Comparison of ENCODE assay signal across 9 cellular contexts in genomic region chr17:1000597-1001490, GRCh38. TPM values are rescaled to one million over a fixed set of nuclear protein-coding genes. Genes with fewer than 3 reads are reported as not detected.
DNase-seq lines count a peak whose midpoint lies in the region; ATAC-seq and TF ChIP-seq lines count a peak whose summit lies in the region.
"Had no signal": no experiment of that assay in that cellular context is flagged by ENCODE, and none has a peak within 500 bp of the region (broad histone marks: within the 10 kb centered on the region; RNA-seq: fewer than 3 reads in every experiment).

No MANE protein-coding gene starts in this region.

- ATAC-seq in GM18861 (IDR thresholded peaks at IDR 0.05; ENCODE audit: unreplicated experiment): no peak

- H3K27me3 Mint-ChIP-seq in chondrocyte (ENCODE audit: low read depth): no peaks in the 10 kb centered on the region

- peaks cover 73% of the 10 kb centered on the region for H3K4me1 ChIP-seq in suprapubic skin

- peaks cover 25% of the 10 kb centered on the region for H3K36me3 Mint-ChIP-seq in chondrocyte (ENCODE audit: low read depth)

- no peak for TF ChIP-seq EP300 in suprapubic skin (IDR thresholded peaks at IDR 0.05)

- H3K27ac ChIP-seq in suprapubic skin: peak overlapping the region; percentile 46

- H3K4me3 Mint-ChIP-seq in chondrocyte (ENCODE audit: unreplicated experiment): peak overlapping the region; percentile 14

- H3K4me1 Mint-ChIP-seq in chondrocyte (ENCODE audit: low read depth): peaks cover 74% of the 10 kb centered on the region

- no peak for TF ChIP-seq POLR2A in suprapubic skin (IDR thresholded peaks at IDR 0.05)

- H3K36me3 ChIP-seq in suprapubic skin: peaks cover 47% of the 10 kb centered on the region

- no peaks in the 10 kb centered on the region for H3K27me3 ChIP-seq in suprapubic skin

- TF ChIP-seq CTCF in chondrocyte (IDR thresholded peaks at IDR 0.05): peak; percentile 49
- TF ChIP-seq CTCF in suprapubic skin (IDR thresholded peaks at IDR 0.05): no peak

- H3K9me3 Mint-ChIP-seq in chondrocyte (ENCODE audit: low read depth): no peaks in the 10 kb centered on the region

- no peaks in the 10 kb centered on the region for H3K9me3 ChIP-seq in suprapubic skin

- peak; percentile 35 for DNase-seq in NCI-H2029 (lab: John Stamatoyannopoulos, UW)
- no peak for DNase-seq in NCI-H2029 treated with DMSO at 0.1 percent for 48 hours (lab: John Stamatoyannopoulos, UW)
- no peak for DNase-seq in chondrocyte (ENCODE audit: low spot score)
- DNase-seq in kidney tubule cell (ENCODE audit: low spot score): peak; percentile 30
- DNase-seq in suprapubic skin (ENCODE audit: low spot score in 2 of 2): no peak
- no peak for DNase-seq in iPS-NIHi7 (ENCODE audit: extremely low spot score)
- no peak for DNase-seq in DMS79 treated with DMSO at 0.1 percent for 48 hours (lab: John Stamatoyannopoulos, UW)
- DNase-seq: NCI-H1048 had no signal

- H3K27ac Mint-ChIP-seq in chondrocyte (ENCODE audit: unreplicated experiment): peak overlapping the region; percentile 97

- H3K4me3 ChIP-seq in suprapubic skin: no peak overlapping the region

- 53% methylated on average over 15 of the region's 15 CpGs for WGBS in suprapubic skin

RNA-seq across cellular contexts. Expression of gene TIMM22, which starts 3.9 kb away (rescaled TPM):
- total RNA-seq in chondrocyte: 10.0 to 13.1 TPM (median 10.3 TPM) in 3 replicates
- total RNA-seq in suprapubic skin: 10 to 100 TPM; 11.6 to 12.9 (median 12.6) TPM

RNA-seq across cellular contexts. Expression of gene NXN, which starts 21.3 kb away (rescaled TPM):
- total RNA-seq in chondrocyte (85.2 to 93.6 TPM (median 86.4 TPM) in 3 replicates), suprapubic skin (10 to 100 TPM; 18.9 to 47.2 (median 33.4) TPM)

Comparison
In these comparisons a context has a peak if more than half of its experiments do, and no peak if none do; other contexts are left out.
1. DNase-seq: peak in NCI-H2029 (single experiment) and kidney tubule cell (single experiment); none in NCI-H2029 treated with DMSO at 0.1 percent for 48 hours (single experiment), chondrocyte (single experiment), suprapubic skin (0 of 2), iPS-NIHi7 (single experiment) and DMS79 treated with DMSO at 0.1 percent for 48 hours (single experiment).